8 cellular contexts compared by ENCODE assay signal in genomic region chr22:23716811-23717801, GRCh38. TPM values are rescaled to one million over a fixed set of nuclear protein-coding genes. Genes with fewer than 3 reads are reported as not detected.
DNase-seq lines count a peak whose midpoint lies in the region; ATAC-seq, FAIRE-seq and TF ChIP-seq lines count a peak whose summit lies in the region.

No MANE protein-coding gene starts in this region.

- H4K20me1 ChIP-seq in H1 (replicated peaks in 1 of 2; ENCODE audit: control insufficient read depth in 1 of 2, insufficient read depth in 2 of 2, low read length in 2 of 2) = peaks cover 0 to 5% of the 10 kb centered on the region in 2 experiments

- H3K27ac Mint-ChIP-seq in activated CD8-positive, alpha-beta memory T cell treated with anti-CD3 and anti-CD28 coated beads, Interleukin-2, amount 10 ng/mL, durations not matched to agents 7 days and 5 days = peak overlapping the region; percentile 83
- peak overlapping the region; percentile 91 for H3K27ac Mint-ChIP-seq in memory B cell

- no peak overlapping the region for H3K4ac ChIP-seq in H1 (replicated peaks; ENCODE audit: insufficient read length, low read depth, low read length)

- CTCF ChIA-PET in activated CD8-positive, alpha-beta memory T cell treated with anti-CD3 and anti-CD28 coated beads, Interleukin-2, amount 10 ng/mL, durations not matched to agents 7 days and 5 days (lab: Charles Lee) = interaction anchor here (1.1 to 1.4 kb wide), 8 partner anchors 11 to 439 kb away, joined by 3 to 6 read pairs (median 3); partner anchors contain the start of genes MIF and SLC2A11
- CTCF ChIA-PET in H1 (lab: Charles Lee; ENCODE audit: partially characterized antibody) = interaction anchor here (1.2 to 2.5 kb wide), 4 partner anchors 11 to 133 kb away, joined by 3 to 7 read pairs (median 5); partner anchors contain the start of genes C22orf15 and VPREB3

- H2BK120ac ChIP-seq in H1 (replicated peaks; ENCODE audit: low read depth, low read length) = peak overlapping the region; percentile 72

- DNase-seq in AG09309 (ENCODE audit: low read depth) (peak; percentile 24), HPDE6-E6E7 (ENCODE audit: extremely low spot score) (peak; percentile 83), H1 (ENCODE audit: low read depth in 1 of 2, low spot score in 2 of 2) (peak; percentile 64 to 96), memory B cell (ENCODE audit: low spot score in 2 of 2) (peak; percentile 74 to 83)
- peak; percentile 61 for DNase-seq in NK-92 treated with Interleukin-12 subunit alpha and Interleukin-12 subunit beta, amount 100 ng/mL, for 24 hours (lab: John Stamatoyannopoulos, UW)
- DNase-seq in activated CD8-positive, alpha-beta memory T cell treated with anti-CD3 and anti-CD28 coated beads, Interleukin-2, amount 10 ng/mL, durations not matched to agents 7 days and 5 days = peak; percentile 87
- DNase-seq in stimulated activated CD4-positive, alpha-beta T cell treated with anti-CD3 and anti-CD28 coated beads, TNF-alpha, amount 100 ng/mL, for 48 hours (ENCODE audit: low read depth in 3 of 3) = peak; percentile 61 to 79 (median 65)

- H3K18ac ChIP-seq in H1 (ENCODE audit: extremely low read depth, low read length) = peak overlapping the region; percentile 87

- no peak for FAIRE-seq in H1 (lab: Jason Lieb, UNC)

- peak overlapping the region; percentile 72; the same call in 1 of the 2 replicates for H2BK15ac ChIP-seq in H1 (ENCODE audit: low read length)

- H3K27me3 Mint-ChIP-seq in activated CD8-positive, alpha-beta memory T cell treated with anti-CD3 and anti-CD28 coated beads, Interleukin-2, amount 10 ng/mL, durations not matched to agents 7 days and 5 days = no peaks in the 10 kb centered on the region
- H3K27me3 Mint-ChIP-seq in memory B cell = no peaks in the 10 kb centered on the region

- peak overlapping the region; percentile 91 for H4K8ac ChIP-seq in H1 (ENCODE audit: extremely low read depth, insufficient read depth, low read length)

- 0 out of 2 replicates have a peak overlapping the region, but pooled peaks have one; percentile 75 for H2BK12ac ChIP-seq in H1 (ENCODE audit: low read depth, low read length)

- no peak for TF ChIP-seq EP300 in H1 (IDR thresholded peaks at IDR 0.05; ENCODE audit: borderline replicate concordance in 1 of 2, low read depth in 2 of 2, low read length in 2 of 2)

- no peak for TF ChIP-seq RAD21 in H1 (IDR thresholded peaks at IDR 0.05 in 1 of 2, conservative IDR thresholded peaks at IDR 0.05 in 1 of 2; ENCODE audit: low read depth in 2 of 2, low read length in 2 of 2)

- H3K4me3 ChIP-seq in AG09309 (ENCODE audit: control insufficient read depth, low read depth, low read length) = peak overlapping the region; percentile 83
- peak overlapping the region; percentile 76 to 89 (median 83) for H3K4me3 ChIP-seq in H1 (ENCODE audit: extremely low read depth in 1 of 4, insufficient read depth in 2 of 4, low read depth in 3 of 4, low read length in 4 of 4)

- H3K4me1 ChIP-seq in H1 (replicated peaks in 1 of 4; ENCODE audit: control insufficient read depth in 3 of 4, insufficient read depth in 4 of 4, low read length in 3 of 4) = peaks cover 0 to 5% (median 2%) of the 10 kb centered on the region in 4 experiments; a peak in 5 of 7 replicates

- H3K79me1 ChIP-seq in H1 (ENCODE audit: low read depth, low read length) = peaks cover 12% of the 10 kb centered on the region

- H3K14ac ChIP-seq in H1 (ENCODE audit: insufficient read length) = no peak overlapping the region

- H3K27ac ChIP-seq in H1 (ENCODE audit: low read depth, low read length) = peak overlapping the region; percentile 57; the same call in 1 of the 2 replicates

- 8% methylated on average over 61 of the region's 84 CpGs; no CpG with 5 or more reads in 1 of the 2 experiments for WGBS in H1 (ENCODE audit: extremely low coverage in 1 of 2, insufficient coverage in 1 of 2, insufficient read length in 1 of 2, insufficient replicate concordance in 2 of 2, low coverage in 1 of 2, low lambda C conversion rate in 2 of 2, missing lambda C conversion rate in 1 of 2), 2 experiments

- H3K56ac ChIP-seq in H1 (replicated peaks; ENCODE audit: insufficient read length, low read depth, low read length) = peak overlapping the region; percentile 24

- peaks cover 25% of the 10 kb centered on the region for H3K4me1 Mint-ChIP-seq in activated CD8-positive, alpha-beta memory T cell treated with anti-CD3 and anti-CD28 coated beads, Interleukin-2, amount 10 ng/mL, durations not matched to agents 7 days and 5 days
- no peaks in the 10 kb centered on the region for H3K4me1 Mint-ChIP-seq in memory B cell

- H3K23ac ChIP-seq in H1 (ENCODE audit: insufficient read length) = no peak overlapping the region

- peaks cover 16% of the 10 kb centered on the region for H3K36me3 Mint-ChIP-seq in activated CD8-positive, alpha-beta memory T cell treated with anti-CD3 and anti-CD28 coated beads, Interleukin-2, amount 10 ng/mL, durations not matched to agents 7 days and 5 days
- peaks cover 5% of the 10 kb centered on the region for H3K36me3 Mint-ChIP-seq in memory B cell

- TF ChIP-seq POLR2A in H1 (IDR thresholded peaks at IDR 0.05; ENCODE audit: control extremely low read depth in 1 of 2, low read depth in 2 of 2, low read length in 2 of 2) = peak; percentile 71 to 89

- TF ChIP-seq CTCF in AG09309 (IDR thresholded peaks at IDR 0.05; ENCODE audit: control insufficient read depth, insufficient read depth, low read depth, low read length, missing control alignments) = no peak
- no peak for TF ChIP-seq CTCF in H1 (IDR thresholded peaks at IDR 0.05; ENCODE audit: control extremely low read depth in 1 of 3, insufficient read depth in 1 of 3, low read depth in 1 of 3, low read length in 3 of 3)

- no peaks in the 10 kb centered on the region for H3K9me3 ChIP-seq in H1 (ENCODE audit: insufficient read depth in 2 of 2, low read depth in 1 of 2, low read length in 1 of 2)

- peak overlapping the region; percentile 54 to 60 for H3K4me2 ChIP-seq in H1 (ENCODE audit: insufficient read depth in 1 of 2, low read depth in 2 of 2, low read length in 2 of 2)

- H2AK5ac ChIP-seq in H1 (ENCODE audit: low read depth, low read length) = no peak overlapping the region

- peak overlapping the region; percentile 56 to 86 (median 71) for H3K9ac ChIP-seq in H1 (replicated peaks in 1 of 4; ENCODE audit: extremely low read depth in 1 of 4, low read depth in 3 of 4, low read length in 3 of 4)

- peaks cover 5 to 17% (median 8%) of the 10 kb centered on the region in 4 experiments; a peak in 6 of 8 replicates for H3K36me3 ChIP-seq in H1 (ENCODE audit: control insufficient read depth in 2 of 4, insufficient read depth in 4 of 4, low read length in 3 of 4)

- POLR2A ChIA-PET in H1 (lab: Charles Lee; ENCODE audit: partially characterized antibody) = interaction anchor here (0.8 to 2.0 kb wide), 9 partner anchors 10 to 141 kb away, joined by 3 to 9 read pairs (median 3); partner anchors contain the start of genes SLC2A11, SMARCB1 and ZNF70

- peak overlapping the region; percentile 53 for H4K5ac ChIP-seq in H1 (ENCODE audit: insufficient read length, low read depth, low read length)

- H3K27me3 ChIP-seq in H1 (replicated peaks in 1 of 4; ENCODE audit: control insufficient read depth in 3 of 4, extremely low read depth in 1 of 4, insufficient read depth in 3 of 4, low read length in 3 of 4) = no peaks in the 10 kb centered on the region; a peak in 1 of 7 replicates

- H2BK20ac ChIP-seq in H1 (ENCODE audit: low read length) = no peak overlapping the region

- peak overlapping the region; percentile 75 for H4K91ac ChIP-seq in H1 (replicated peaks; ENCODE audit: insufficient read length, low read length)

- H3K79me2 ChIP-seq in H1 (ENCODE audit: control insufficient read depth in 1 of 2, insufficient read depth in 2 of 2, low read length in 2 of 2) = peaks cover 0 to 6% of the 10 kb centered on the region in 2 experiments; a peak in 1 of 4 replicates

- peak overlapping the region; percentile 86 for H2BK5ac ChIP-seq in H1 (ENCODE audit: low read depth, low read length)

- H3K9me3 Mint-ChIP-seq in activated CD8-positive, alpha-beta memory T cell treated with anti-CD3 and anti-CD28 coated beads, Interleukin-2, amount 10 ng/mL, durations not matched to agents 7 days and 5 days (ENCODE audit: low read depth) = no peaks in the 10 kb centered on the region
- no peaks in the 10 kb centered on the region for H3K9me3 Mint-ChIP-seq in memory B cell

- ATAC-seq in GM19035 (IDR thresholded peaks at IDR 0.05; ENCODE audit: unreplicated experiment) (peak; percentile 85), memory B cell (ENCODE audit: low read depth) (peak; percentile 94)
- ATAC-seq in activated CD8-positive, alpha-beta memory T cell treated with anti-CD3 and anti-CD28 coated beads, Interleukin-2, amount 10 ng/mL, durations not matched to agents 7 days and 5 days = peak; percentile 94

- peak overlapping the region; percentile 100 for H2AFZ ChIP-seq in H1 (ENCODE audit: low read length)

- peak overlapping the region; percentile 76 for H3K4me3 Mint-ChIP-seq in activated CD8-positive, alpha-beta memory T cell treated with anti-CD3 and anti-CD28 coated beads, Interleukin-2, amount 10 ng/mL, durations not matched to agents 7 days and 5 days
- H3K4me3 Mint-ChIP-seq in memory B cell = peak overlapping the region; percentile 89

- no peaks in the 10 kb centered on the region for H3K23me2 ChIP-seq in H1 (ENCODE audit: low read depth, low read length)

RNA-seq across cellular contexts. Expression of gene RGL4, which starts 26.3 kb away (rescaled TPM):
- 10 to 100 TPM; 15.5 to 30.8 TPM for total RNA-seq in activated CD8-positive, alpha-beta memory T cell treated with anti-CD3 and anti-CD28 coated beads, Interleukin-2, amount 10 ng/mL, durations not matched to agents 7 days and 5 days
- not detected in 2 replicates for total RNA-seq in H1 (2021; fragmentation: NEBNext Ultra II Directional; extraction: Animal tissue kit (Norgen Biotek cat#: 25700))
- not detected in 2 replicates for polyA plus RNA-seq in H1 (2011; rRNA removed)
- polyA plus RNA-seq in H1 (2011; cell fraction: cytosol; rRNA removed) = not detected
- 0.04 TPM for polyA plus RNA-seq in H1 (2011; cell fraction: nucleus; rRNA removed)
- polyA plus RNA-seq in H1 (2012, experiment 1 of 2) = 0.31 to 0.65 TPM (median 0.50 TPM) in 4 replicates
- not detected for polyA plus RNA-seq in H1 (2012, experiment 2 of 2)
- polyA plus RNA-seq in H1 (2013, experiment 1 of 2) = not detected
- not detected for polyA plus RNA-seq in H1 (2013, experiment 2 of 2)
- not detected in 2 replicates for polyA minus RNA-seq in H1 (2011; rRNA and poly(A)+ RNA removed)
- polyA minus RNA-seq in H1 (2011; cell fraction: cytosol; rRNA and poly(A)+ RNA removed) = not detected
- not detected for polyA minus RNA-seq in H1 (2011; cell fraction: nucleus; rRNA and poly(A)+ RNA removed)

RNA-seq across cellular contexts. Expression of gene ZNF70, which starts 33.8 kb away (rescaled TPM):
- 1 to 10 TPM; 2.9 to 3.0 TPM for total RNA-seq in activated CD8-positive, alpha-beta memory T cell treated with anti-CD3 and anti-CD28 coated beads, Interleukin-2, amount 10 ng/mL, durations not matched to agents 7 days and 5 days
- total RNA-seq in H1 (2021; fragmentation: NEBNext Ultra II Directional; extraction: Animal tissue kit (Norgen Biotek cat#: 25700)) = 2.6 and 3.2 TPM in 2 replicates
- polyA plus RNA-seq in H1 (2011; rRNA removed) = 1.1 and 1.2 TPM in 2 replicates
- 0.89 TPM for polyA plus RNA-seq in H1 (2011; cell fraction: cytosol; rRNA removed)
- 2.0 TPM for polyA plus RNA-seq in H1 (2011; cell fraction: nucleus; rRNA removed)
- 1.2 to 1.7 TPM (median 1.3 TPM) in 4 replicates for polyA plus RNA-seq in H1 (2012, experiment 1 of 2)
- 1.00 TPM for polyA plus RNA-seq in H1 (2012, experiment 2 of 2)
- 1.6 TPM for polyA plus RNA-seq in H1 (2013, experiment 1 of 2)
- 1.5 TPM for polyA plus RNA-seq in H1 (2013, experiment 2 of 2)
- 2.6 and 2.7 TPM in 2 replicates for polyA minus RNA-seq in H1 (2011; rRNA and poly(A)+ RNA removed)
- polyA minus RNA-seq in H1 (2011; cell fraction: cytosol; rRNA and poly(A)+ RNA removed) = 1.5 TPM
- polyA minus RNA-seq in H1 (2011; cell fraction: nucleus; rRNA and poly(A)+ RNA removed) = 2.0 TPM

RNA-seq across cellular contexts. Expression of gene VPREB3, which starts 37.1 kb away (rescaled TPM):
- total RNA-seq in activated CD8-positive, alpha-beta memory T cell treated with anti-CD3 and anti-CD28 coated beads, Interleukin-2, amount 10 ng/mL, durations not matched to agents 7 days and 5 days = under 1 TPM in 1 of 2 experiments, not detected in 1; 0.70 TPM
- total RNA-seq in H1 (2021; fragmentation: NEBNext Ultra II Directional; extraction: Animal tissue kit (Norgen Biotek cat#: 25700)) = 0.52 and 0.77 TPM in 2 replicates
- polyA plus RNA-seq in H1 (2011; rRNA removed) = 4.0 and 4.6 TPM in 2 replicates
- polyA plus RNA-seq in H1 (2011; cell fraction: cytosol; rRNA removed) = 1.8 TPM
- 1.6 TPM for polyA plus RNA-seq in H1 (2011; cell fraction: nucleus; rRNA removed)
- 0.51 to 1.8 TPM (median 0.82 TPM) in 3 of 4 replicates, not detected in the other for polyA plus RNA-seq in H1 (2012, experiment 1 of 2)
- polyA plus RNA-seq in H1 (2012, experiment 2 of 2) = 1.7 TPM
- 0.99 TPM for polyA plus RNA-seq in H1 (2013, experiment 1 of 2)
- polyA plus RNA-seq in H1 (2013, experiment 2 of 2) = 1.3 TPM
- 0.98 and 1.1 TPM in 2 replicates for polyA minus RNA-seq in H1 (2011; rRNA and poly(A)+ RNA removed)
- 2.9 TPM for polyA minus RNA-seq in H1 (2011; cell fraction: cytosol; rRNA and poly(A)+ RNA removed)
- polyA minus RNA-seq in H1 (2011; cell fraction: nucleus; rRNA and poly(A)+ RNA removed) = 2.1 TPM

RNA-seq across cellular contexts. Expression of gene C22orf15, which starts 45.7 kb away (rescaled TPM):
- total RNA-seq in activated CD8-positive, alpha-beta memory T cell treated with anti-CD3 and anti-CD28 coated beads, Interleukin-2, amount 10 ng/mL, durations not matched to agents 7 days and 5 days = 1 to 10 TPM in 1 of 2 experiments, under 1 TPM in 1; 0.77 to 2.8 TPM
- total RNA-seq in H1 (2021; fragmentation: NEBNext Ultra II Directional; extraction: Animal tissue kit (Norgen Biotek cat#: 25700)) = 2.3 and 4.9 TPM in 2 replicates
- polyA plus RNA-seq in H1 (2011; rRNA removed) = 4.2 and 6.9 TPM in 2 replicates
- 7.1 TPM for polyA plus RNA-seq in H1 (2011; cell fraction: cytosol; rRNA removed)
- 19.9 TPM for polyA plus RNA-seq in H1 (2011; cell fraction: nucleus; rRNA removed)
- polyA plus RNA-seq in H1 (2012, experiment 1 of 2) = 3.1 to 5.6 TPM (median 4.3 TPM) in 4 replicates
- 4.1 TPM for polyA plus RNA-seq in H1 (2012, experiment 2 of 2)
- 2.6 TPM for polyA plus RNA-seq in H1 (2013, experiment 1 of 2)
- 3.1 TPM for polyA plus RNA-seq in H1 (2013, experiment 2 of 2)
- polyA minus RNA-seq in H1 (2011; rRNA and poly(A)+ RNA removed) = 1.3 and 2.0 TPM in 2 replicates
- polyA minus RNA-seq in H1 (2011; cell fraction: cytosol; rRNA and poly(A)+ RNA removed) = not detected
- 2.2 TPM for polyA minus RNA-seq in H1 (2011; cell fraction: nucleus; rRNA and poly(A)+ RNA removed)

RNA-seq across cellular contexts. Expression of gene CHCHD10, which starts 50.7 kb away (rescaled TPM):
- total RNA-seq in activated CD8-positive, alpha-beta memory T cell treated with anti-CD3 and anti-CD28 coated beads, Interleukin-2, amount 10 ng/mL, durations not matched to agents 7 days and 5 days = 100 to 1,000 TPM; 155 to 159 TPM
- 94.5 and 104 TPM in 2 replicates for total RNA-seq in H1 (2021; fragmentation: NEBNext Ultra II Directional; extraction: Animal tissue kit (Norgen Biotek cat#: 25700))
- 58.3 and 109 TPM in 2 replicates for polyA plus RNA-seq in H1 (2011; rRNA removed)
- 40.4 TPM for polyA plus RNA-seq in H1 (2011; cell fraction: cytosol; rRNA removed)
- 99.4 TPM for polyA plus RNA-seq in H1 (2011; cell fraction: nucleus; rRNA removed)
- polyA plus RNA-seq in H1 (2012, experiment 1 of 2) = 92.7 to 174 TPM (median 154 TPM) in 4 replicates
- 107 TPM for polyA plus RNA-seq in H1 (2012, experiment 2 of 2)
- 237 TPM for polyA plus RNA-seq in H1 (2013, experiment 1 of 2)
- 229 TPM for polyA plus RNA-seq in H1 (2013, experiment 2 of 2)
- 30.5 and 40.0 TPM in 2 replicates for polyA minus RNA-seq in H1 (2011; rRNA and poly(A)+ RNA removed)
- polyA minus RNA-seq in H1 (2011; cell fraction: cytosol; rRNA and poly(A)+ RNA removed) = 61.1 TPM
- 35.8 TPM for polyA minus RNA-seq in H1 (2011; cell fraction: nucleus; rRNA and poly(A)+ RNA removed)

Comparison
In these comparisons a context has a peak if more than half of its experiments do, and no peak if none do; other contexts are left out.
1. Peak in every context shown above with its lines: DNase-seq, ATAC-seq, H3K4me3 ChIP-seq and H3K27ac ChIP-seq.
2. DNase-seq: peak in every context shown above with its lines; median percentile 87 in activated CD8-positive, alpha-beta memory T cell treated with anti-CD3 and anti-CD28 coated beads, Interleukin-2, amount 10 ng/mL, durations not matched to agents 7 days and 5 days; 83 in HPDE6-E6E7; 80 in H1; 78 in memory B cell; 65 in stimulated activated CD4-positive, alpha-beta T cell treated with anti-CD3 and anti-CD28 coated beads, TNF-alpha, amount 100 ng/mL, for 48 hours; 61 in NK-92 treated with Interleukin-12 subunit alpha and Interleukin-12 subunit beta, amount 100 ng/mL, for 24 hours; 24 in AG09309.
3. RNA of gene RGL4, which starts 26.3 kb away (total RNA-seq): 15.5 to 30.8 TPM in activated CD8-positive, alpha-beta memory T cell treated with anti-CD3 and anti-CD28 coated beads, Interleukin-2, amount 10 ng/mL, durations not matched to agents 7 days and 5 days; not detected in H1; every median in the first group is over 10 times any median in the second.